In the genomic region with DNA sequence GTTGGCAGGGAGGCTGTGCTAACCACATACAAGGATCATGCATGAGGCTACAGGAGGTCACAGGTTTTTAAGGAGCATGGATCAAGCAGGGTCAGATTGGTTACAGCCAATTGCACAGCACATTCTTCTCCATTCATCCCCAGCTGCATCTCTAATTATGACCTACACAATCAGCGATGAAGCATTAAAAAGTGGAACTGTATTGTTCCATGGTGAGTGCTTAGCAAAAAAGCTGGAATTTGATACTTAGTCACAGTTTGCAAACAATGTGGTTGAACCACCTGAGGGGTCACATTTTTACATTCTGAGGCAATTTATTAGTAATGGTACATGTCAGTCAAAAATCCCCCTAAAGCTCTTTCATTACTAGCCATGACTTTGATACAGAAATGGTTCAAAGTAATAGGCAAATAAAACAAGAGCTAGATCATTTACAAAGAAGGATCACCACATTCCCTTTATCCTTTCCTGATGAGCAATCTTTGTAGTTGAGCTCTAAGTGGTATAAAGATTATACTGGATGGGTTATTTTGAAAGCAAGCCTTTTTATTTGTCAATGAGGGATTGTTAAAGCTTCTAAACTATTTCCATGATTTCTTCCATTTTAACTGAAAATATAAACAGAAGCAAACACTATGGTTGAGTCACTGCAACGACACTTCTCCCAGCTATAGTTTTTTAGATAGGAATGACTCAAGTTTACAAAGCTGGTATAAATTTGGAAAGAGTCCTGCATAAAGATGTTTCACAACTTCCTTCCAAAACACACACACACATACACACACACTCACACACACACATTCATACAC, we compare ENCODE assay signal across 11 cellular contexts.
A peak's percentile ranks its signal among the peaks of the same experiment; 100 is the strongest.
DNase-seq lines count a peak whose midpoint lies in the region; ATAC-seq and TF ChIP-seq lines count a peak whose summit lies in the region.
"Had no signal": no experiment of that assay in that cellular context is flagged by ENCODE, and none has a peak within 500 bp of the region (broad histone marks: within the 10 kb centered on the region; RNA-seq: fewer than 3 reads in every experiment).

No MANE protein-coding gene starts in this region.

- peaks cover 7% of the 10 kb centered on the region for H3K9me3 Mint-ChIP-seq in mesothelial cell of epicardium
- H3K9me3 Mint-ChIP-seq: activated naive CD8-positive, alpha-beta T cell treated with anti-CD3 and anti-CD28 coated beads, Interleukin-2, amount 10 ng/mL, durations not matched to agents 7 days and 5 days had no signal

- no peaks in the 10 kb centered on the region for H3K27me3 Mint-ChIP-seq in mesothelial cell of epicardium (ENCODE audit: low read depth)

- peak overlapping the region; percentile 78 for H3K27ac Mint-ChIP-seq in mesothelial cell of epicardium
- H3K27ac Mint-ChIP-seq: activated naive CD8-positive, alpha-beta T cell treated with anti-CD3 and anti-CD28 coated beads, Interleukin-2, amount 10 ng/mL, durations not matched to agents 7 days and 5 days had no signal

- no peaks in the 10 kb centered on the region for H3K36me3 Mint-ChIP-seq in mesothelial cell of epicardium
- H3K36me3 Mint-ChIP-seq: activated naive CD8-positive, alpha-beta T cell treated with anti-CD3 and anti-CD28 coated beads, Interleukin-2, amount 10 ng/mL, durations not matched to agents 7 days and 5 days had no signal

- H3K4me3 Mint-ChIP-seq in mesothelial cell of epicardium, result no peak overlapping the region
- H3K4me3 Mint-ChIP-seq: activated naive CD8-positive, alpha-beta T cell treated with anti-CD3 and anti-CD28 coated beads, Interleukin-2, amount 10 ng/mL, durations not matched to agents 7 days and 5 days had no signal

- peak; percentile 82 for DNase-seq in DMS79 treated with DMSO at 0.1 percent for 48 hours (lab: John Stamatoyannopoulos, UW)
- DNase-seq in NCI-H1105 (lab: John Stamatoyannopoulos, UW), result peak; percentile 17
- DNase-seq in astrocyte of the hippocampus (ENCODE audit: low read depth, low spot score), result peak; percentile 89
- no peak for DNase-seq in mesothelial cell of epicardium (ENCODE audit: low spot score in 2 of 2, unreplicated experiment in 2 of 2)
- no peak for DNase-seq in nucleus accumbens (lab: John Stamatoyannopoulos, UW)
- DNase-seq in GM10266 (ENCODE audit: extremely low spot score), result no peak
- DNase-seq in NK-92 (lab: John Stamatoyannopoulos, UW; ENCODE audit: unreplicated experiment), result no peak
- DNase-seq: activated naive CD8-positive, alpha-beta T cell treated with anti-CD3 and anti-CD28 coated beads, Interleukin-2, amount 10 ng/mL, durations not matched to agents 7 days and 5 days; stimulated activated CD4-positive, alpha-beta T cell treated with anti-CD3 and anti-CD28 coated beads, Interleukin-12 subunit alpha, Interleukin-12 subunit beta, amount 100 ng/mL, for 4 hours; upper lobe of left lung had no signal

- H3K4me1 Mint-ChIP-seq in mesothelial cell of epicardium, result peaks cover 26% of the 10 kb centered on the region
- H3K4me1 Mint-ChIP-seq: activated naive CD8-positive, alpha-beta T cell treated with anti-CD3 and anti-CD28 coated beads, Interleukin-2, amount 10 ng/mL, durations not matched to agents 7 days and 5 days had no signal

- ATAC-seq in GM19023 (IDR thresholded peaks at IDR 0.05; ENCODE audit: unreplicated experiment), result no peak

- TF ChIP-seq CTCF in mesothelial cell of epicardium (IDR thresholded peaks at IDR 0.05; ENCODE audit: unreplicated experiment), result no peak
- TF ChIP-seq CTCF in GM10266 (IDR thresholded peaks at IDR 0.05; ENCODE audit: control insufficient read depth, insufficient read depth, low read depth, missing control alignments), result no peak

Comparison
In these comparisons a context has a peak if more than half of its experiments do, and no peak if none do; other contexts are left out.
1. DNase-seq: peak in DMS79 treated with DMSO at 0.1 percent for 48 hours (single experiment), NCI-H1105 (single experiment) and astrocyte of the hippocampus (single experiment); none in mesothelial cell of epicardium (0 of 2), nucleus accumbens (0 of 56), GM10266 (single experiment) and NK-92 (single experiment).